Comparison of ENCODE assay signal across 22 cellular contexts in the genomic region with DNA sequence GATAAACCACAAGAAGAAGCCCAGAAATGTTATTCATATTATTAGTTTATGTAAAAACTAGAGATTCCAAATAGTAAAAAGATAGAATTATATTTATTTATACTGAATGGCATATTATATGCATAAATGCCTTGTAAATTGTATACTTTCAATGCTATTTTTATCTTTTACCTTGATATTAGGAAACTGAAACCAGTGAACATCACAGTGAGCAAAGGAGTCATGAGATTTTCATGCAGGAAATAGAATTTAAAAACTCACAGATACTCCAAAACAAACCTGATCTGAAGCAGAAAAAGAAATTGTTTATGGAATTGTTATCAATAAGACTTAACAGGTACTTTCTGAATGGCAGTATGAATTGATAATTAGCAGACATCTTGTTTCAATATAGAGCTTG.
DNase-seq lines count a peak whose midpoint lies in the region; ATAC-seq and TF ChIP-seq lines count a peak whose summit lies in the region.
"Had no signal": no experiment of that assay in that cellular context is flagged by ENCODE, and none has a peak within 500 bp of the region (broad histone marks: within the 10 kb centered on the region; RNA-seq: fewer than 3 reads in every experiment).

No MANE protein-coding gene starts in this region.

- H3K36me3 ChIP-seq in A673 (ENCODE audit: insufficient read depth, low read length, poor library complexity, severe bottlenecking), result no peaks in the 10 kb centered on the region
- H3K36me3 ChIP-seq: HAP-1, SJSA1 had no signal

- DNase-seq in right cardiac atrium (no peak), HK-2 (ENCODE audit: unreplicated experiment) (no peak), caudate nucleus (lab: John Stamatoyannopoulos, UW) (no peak), A673 (ENCODE audit: low spot score) (no peak)
- DNase-seq: activated CD8-positive, alpha-beta memory T cell treated with anti-CD3 and anti-CD28 coated beads, Interleukin-2, amount 10 ng/mL, durations not matched to agents 7 days and 5 days; activated effector memory CD4-positive, alpha-beta T cell treated with anti-CD3 and anti-CD28 coated beads, Interleukin-2, amount 50 U/mL, for 16 hours; CD4-positive, CD25-positive, alpha-beta regulatory T cell; DMS79; hippocampal formation; kidney; mesendoderm; NCI-H2029; NCI-H510A; stimulated activated CD4-positive, alpha-beta T cell treated with anti-CD3 and anti-CD28 coated beads, Interleukin-15, amount 100 ng/mL, for 24 hours had no signal

- H3K27ac ChIP-seq in right cardiac atrium (ENCODE audit: low read length) (no peak overlapping the region), caudate nucleus (ENCODE audit: low read depth, low read length) (no peak overlapping the region), A673 (ENCODE audit: low read depth, low read length, poor library complexity, severe bottlenecking) (no peak overlapping the region)
- H3K27ac ChIP-seq: A549, SJSA1 had no signal

- intact Hi-C loops in right cardiac atrium (cut with DNase I) (no loop called here), A673 (cut with micrococcal nuclease; ENCODE audit: unreplicated experiment) (no loop called here)

- H3K4me1 ChIP-seq in right cardiac atrium (ENCODE audit: control insufficient read depth, insufficient read depth, low read length) (no peaks in the 10 kb centered on the region), A673 (ENCODE audit: insufficient read depth, low read length, poor library complexity, severe bottlenecking) (no peaks in the 10 kb centered on the region)
- H3K4me1 ChIP-seq: A549, HAP-1, SJSA1 had no signal

- no TSS peak for BruUV-seq in A673 (replicated peaks; lab: Mats Ljungman, UMichigan)

- H3K9me3 ChIP-seq in right cardiac atrium (ENCODE audit: control insufficient read depth, low read length) (no peaks in the 10 kb centered on the region), A673 (ENCODE audit: low read depth, low read length, poor library complexity, severe bottlenecking) (no peaks in the 10 kb centered on the region)
- H3K9me3 ChIP-seq: A549, HAP-1, SJSA1 had no signal

- CTCF ChIA-PET in A673 (lab: Charles Lee), result no interaction called here

- H3K4me3 ChIP-seq in right cardiac atrium (ENCODE audit: low read length) (no peak overlapping the region), A673 (ENCODE audit: low read depth, low read length, poor library complexity, severe bottlenecking) (no peak overlapping the region)
- H3K4me3 ChIP-seq: A549, HAP-1, SJSA1 had no signal

- H3K27me3 ChIP-seq in right cardiac atrium (ENCODE audit: control insufficient read depth, insufficient read depth) (no peaks in the 10 kb centered on the region), A673 (replicated peaks; ENCODE audit: insufficient read depth, low read depth, low read length, poor library complexity) (peaks cover 53% of the 10 kb centered on the region)
- H3K27me3 ChIP-seq: SJSA1 had no signal

- TF ChIP-seq CTCF in A673 (conservative IDR thresholded peaks at IDR 0.05; ENCODE audit: low read depth, low read length), result no peak

- ATAC-seq in GM18508 (IDR thresholded peaks at IDR 0.05; ENCODE audit: insufficient read depth, unreplicated experiment) (peak; percentile 48), GM21390 (IDR thresholded peaks at IDR 0.05; ENCODE audit: unreplicated experiment) (peak; percentile 68), HG02798 (IDR thresholded peaks at IDR 0.05; ENCODE audit: poor library complexity, unreplicated experiment) (peak; percentile 48), HG03432 (IDR thresholded peaks at IDR 0.05; ENCODE audit: unreplicated experiment) (peak; percentile 68), right cardiac atrium (no peak)
- ATAC-seq: A549; activated CD4-positive, CD25-positive, alpha-beta regulatory T cell treated with anti-CD3 and anti-CD28 coated beads, Interleukin-2, amount 50 U/mL, for 24 hours; activated CD8-positive, alpha-beta memory T cell treated with anti-CD3 and anti-CD28 coated beads, Interleukin-2, amount 10 ng/mL, durations not matched to agents 7 days and 5 days had no signal

- POLR2A ChIA-PET in A673 (lab: Charles Lee; ENCODE audit: low non-redundant PET), result no interaction called here

Comparison
In these comparisons a context has a peak if more than half of its experiments do, and no peak if none do; other contexts are left out.
1. ATAC-seq: peak in GM18508 (single experiment), GM21390 (single experiment), HG02798 (single experiment) and HG03432 (single experiment); none in right cardiac atrium (0 of 2).